In genomic region chr9:38018230-38018963, GRCh38 we compare ENCODE assay signal across 2 cellular contexts.
TF ChIP-seq lines count a peak whose summit lies in the region.

No MANE protein-coding gene starts in this region.

TF ChIP-seq in HCT116, 20 proteins besides CTCF, POLR2A, EP300 and RAD21:
- TF ChIP-seq ZFX (IDR thresholded peaks at IDR 0.05) (no peak), JUND (IDR thresholded peaks at IDR 0.05) (no peak), SP1 (IDR thresholded peaks at IDR 0.05; ENCODE audit: low read depth) (no peak), ATF3 (IDR thresholded peaks at IDR 0.05) (no peak), YY1 (IDR thresholded peaks at IDR 0.05; ENCODE audit: extremely low read depth, insufficient replicate concordance, low read depth, low read length) (no peak), EZH2phosphoT487 (IDR thresholded peaks at IDR 0.05; ENCODE audit: borderline replicate concordance) (no peak), EZH2 (IDR thresholded peaks at IDR 0.05) (no peak), ZBTB33 (IDR thresholded peaks at IDR 0.05; ENCODE audit: extremely low read depth, insufficient replicate concordance, low read length) (no peak)

TF ChIP-seq in K562, 482 proteins besides CTCF, POLR2A, EP300 and RAD21:
- TF ChIP-seq KLF1 (tag; IDR thresholded peaks at IDR 0.05) (no peak), HNRNPUL1 (IDR thresholded peaks at IDR 0.05; ENCODE audit: low read length) (no peak), CHD1 (IDR thresholded peaks at IDR 0.05; ENCODE audit: low read length) (no peak), THRB (CRISPR knock-in tag; conservative IDR thresholded peaks at IDR 0.05) (no peak)
